18 cellular contexts compared by ENCODE assay signal in the genomic region with DNA sequence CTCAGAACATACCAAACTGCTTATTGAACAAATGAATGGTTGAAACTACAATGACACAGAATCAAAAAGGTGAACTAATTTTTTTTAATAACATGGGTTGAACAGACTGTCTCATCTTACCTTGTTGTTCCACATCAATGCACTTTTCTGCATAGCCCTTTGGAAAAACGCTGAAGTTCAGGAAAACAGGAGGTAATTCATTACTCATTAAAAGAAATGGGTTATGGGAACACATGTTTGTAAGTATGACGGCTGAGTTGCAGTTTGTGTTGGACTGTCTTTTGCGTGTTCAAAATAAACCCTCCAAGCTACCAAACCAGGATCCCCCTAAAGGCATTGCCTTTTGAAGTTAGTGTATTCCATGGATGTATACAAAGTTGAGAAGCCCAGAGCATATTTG.
DNase-seq lines count a peak whose midpoint lies in the region; FAIRE-seq and TF ChIP-seq lines count a peak whose summit lies in the region.
"Had no signal": no experiment of that assay in that cellular context is flagged by ENCODE, and none has a peak within 500 bp of the region (broad histone marks: within the 10 kb centered on the region; RNA-seq: fewer than 3 reads in every experiment).

No MANE protein-coding gene starts in this region.

- H3K4me3 Mint-ChIP-seq in activated T-helper 1 cell treated with anti-CD3 and anti-CD28 coated beads, Interleukin-12 subunit alpha, Interleukin-12 subunit beta, Interleukin-2, Interleukin-4 antibody, amounts not matched to agents 30 ng/mL and 10 ng/mL and 1 ng/mL, durations not matched to agents 14 hours and 24 hours and 36 hours: no peak overlapping the region
- H3K4me3 Mint-ChIP-seq: CD4-positive, CD25-positive, alpha-beta regulatory T cell; CD8-positive, alpha-beta memory T cell had no signal

- no peak overlapping the region for H2AFZ ChIP-seq in PC-9
- H2AFZ ChIP-seq: GM23248 had no signal

- no peaks in the 10 kb centered on the region for H3K36me3 ChIP-seq in PC-9 (ENCODE audit: low read depth)
- H3K36me3 ChIP-seq: BE2C had no signal

- no peak overlapping the region for H3K4me2 ChIP-seq in PC-9

- H3K79me2 ChIP-seq in PC-9 (ENCODE audit: low read depth): no peaks in the 10 kb centered on the region

- H3F3A ChIP-seq in PC-9 (ENCODE audit: insufficient read depth, low read depth): no peaks in the 10 kb centered on the region

- TF ChIP-seq CTCF in PC-9 (conservative IDR thresholded peaks at IDR 0.05): no peak

- DNase-seq in RCC 7860 (ENCODE audit: low spot score) (no peak), left kidney (ENCODE audit: low read depth, low spot score) (peak; percentile 53), renal cortical epithelial cell (ENCODE audit: low read depth) (peak; percentile 90), PC-9 (no peak), ACHN (no peak)
- DNase-seq in activated T-helper 1 cell treated with anti-CD3 and anti-CD28 coated beads, Interleukin-12 subunit alpha, Interleukin-12 subunit beta, Interleukin-2, Interleukin-4 antibody, amounts not matched to agents 30 ng/mL and 10 ng/mL and 1 ng/mL, durations not matched to agents 14 hours and 24 hours and 36 hours (ENCODE audit: low spot score): no peak
- DNase-seq: BE2C; C1 segment of cervical spinal cord; CD4-positive, CD25-positive, alpha-beta regulatory T cell; CD8-positive, alpha-beta memory T cell; COR-L47; DMS 273 treated with DMSO at 0.1 percent for 48 hours; GDM1; GM23248; HCEC 1CT had no signal

- H3K9me3 ChIP-seq in PC-9 (ENCODE audit: insufficient read depth, low read depth): no peaks in the 10 kb centered on the region
- H3K9me3 ChIP-seq: BE2C had no signal

- intact Hi-C loops in PC-9 (cut with micrococcal nuclease; ENCODE audit: unreplicated experiment): no loop called here
- intact Hi-C loops in activated T-helper 1 cell treated with anti-CD3 and anti-CD28 coated beads, Interleukin-12 subunit alpha, Interleukin-12 subunit beta, Interleukin-2, Interleukin-4 antibody, amounts not matched to agents 30 ng/mL and 10 ng/mL and 1 ng/mL, durations not matched to agents 14 hours and 24 hours and 36 hours (cut with micrococcal nuclease): no loop called here

- H3K27ac ChIP-seq in PC-9: no peak overlapping the region
- H3K27ac ChIP-seq: GM23248 had no signal

- H3K9me2 ChIP-seq in PC-9 (ENCODE audit: insufficient read depth): no peaks in the 10 kb centered on the region

- no peak overlapping the region for H3K27ac Mint-ChIP-seq in activated T-helper 1 cell treated with anti-CD3 and anti-CD28 coated beads, Interleukin-12 subunit alpha, Interleukin-12 subunit beta, Interleukin-2, Interleukin-4 antibody, amounts not matched to agents 30 ng/mL and 10 ng/mL and 1 ng/mL, durations not matched to agents 14 hours and 24 hours and 36 hours
- H3K27ac Mint-ChIP-seq: CD4-positive, CD25-positive, alpha-beta regulatory T cell; CD8-positive, alpha-beta memory T cell had no signal

- H3K36me3 Mint-ChIP-seq in activated T-helper 1 cell treated with anti-CD3 and anti-CD28 coated beads, Interleukin-12 subunit alpha, Interleukin-12 subunit beta, Interleukin-2, Interleukin-4 antibody, amounts not matched to agents 30 ng/mL and 10 ng/mL and 1 ng/mL, durations not matched to agents 14 hours and 24 hours and 36 hours (ENCODE audit: low read depth): no peaks in the 10 kb centered on the region
- H3K36me3 Mint-ChIP-seq: CD4-positive, CD25-positive, alpha-beta regulatory T cell; CD8-positive, alpha-beta memory T cell had no signal

- H3K9me3 Mint-ChIP-seq in activated T-helper 1 cell treated with anti-CD3 and anti-CD28 coated beads, Interleukin-12 subunit alpha, Interleukin-12 subunit beta, Interleukin-2, Interleukin-4 antibody, amounts not matched to agents 30 ng/mL and 10 ng/mL and 1 ng/mL, durations not matched to agents 14 hours and 24 hours and 36 hours: no peaks in the 10 kb centered on the region

- FAIRE-seq in RCC 7860 (lab: Jason Lieb, UNC) (peak; percentile 59), islet of Langerhans (lab: Jason Lieb, UNC) (peak; percentile 71)
- FAIRE-seq: GM12892, GM18507 had no signal

- H4K20me1 ChIP-seq in PC-9 (ENCODE audit: insufficient read depth): no peaks in the 10 kb centered on the region

- in situ Hi-C loops in ACHN (cut with HindIII; ENCODE audit: low pct_ligation_motif_present, low pct_unique_long_range_greater_than_20kb, low sequenced_read_pairs): no loop called here

- no peaks in the 10 kb centered on the region for H3K4me1 ChIP-seq in PC-9 (replicated peaks; ENCODE audit: insufficient read depth)
- H3K4me1 ChIP-seq: BE2C had no signal

- POLR2A ChIA-PET in PC-9 (lab: Charles Lee; ENCODE audit: unreplicated experiment): no interaction called here

- BruUV-seq in PC-9 (replicated peaks; lab: Mats Ljungman, UMichigan): no TSS peak

- H3K27me3 Mint-ChIP-seq in activated T-helper 1 cell treated with anti-CD3 and anti-CD28 coated beads, Interleukin-12 subunit alpha, Interleukin-12 subunit beta, Interleukin-2, Interleukin-4 antibody, amounts not matched to agents 30 ng/mL and 10 ng/mL and 1 ng/mL, durations not matched to agents 14 hours and 24 hours and 36 hours (ENCODE audit: insufficient read depth): peaks cover 2% of the 10 kb centered on the region
- H3K27me3 Mint-ChIP-seq: CD4-positive, CD25-positive, alpha-beta regulatory T cell had no signal

- CTCF ChIA-PET in PC-9 (lab: Charles Lee): no interaction called here

- H3K4me1 Mint-ChIP-seq in activated T-helper 1 cell treated with anti-CD3 and anti-CD28 coated beads, Interleukin-12 subunit alpha, Interleukin-12 subunit beta, Interleukin-2, Interleukin-4 antibody, amounts not matched to agents 30 ng/mL and 10 ng/mL and 1 ng/mL, durations not matched to agents 14 hours and 24 hours and 36 hours (ENCODE audit: low read depth): no peaks in the 10 kb centered on the region
- H3K4me1 Mint-ChIP-seq: CD4-positive, CD25-positive, alpha-beta regulatory T cell; CD8-positive, alpha-beta memory T cell had no signal

- H3K27me3 ChIP-seq in PC-9 (ENCODE audit: insufficient read depth, low read depth): no peaks in the 10 kb centered on the region
- H3K27me3 ChIP-seq: BE2C had no signal

- no peak overlapping the region for H3K4me3 ChIP-seq in PC-9
- H3K4me3 ChIP-seq: GM23248 had no signal

Comparison
In these comparisons a context has a peak if more than half of its experiments do, and no peak if none do; other contexts are left out.
1. DNase-seq: peak in left kidney (single experiment) and renal cortical epithelial cell (single experiment); none in RCC 7860 (single experiment), PC-9 (0 of 2), ACHN (single experiment) and activated T-helper 1 cell treated with anti-CD3 and anti-CD28 coated beads, Interleukin-12 subunit alpha, Interleukin-12 subunit beta, Interleukin-2, Interleukin-4 antibody, amounts not matched to agents 30 ng/mL and 10 ng/mL and 1 ng/mL, durations not matched to agents 14 hours and 24 hours and 36 hours (single experiment).